In genomic region chr10:71701733-71702132, GRCh38 we compare ENCODE assay signal across 32 cellular contexts. TPM values are rescaled to one million over a fixed set of nuclear protein-coding genes. Genes with fewer than 3 reads are reported as not detected.
"Had no signal": no experiment of that assay in that cellular context is flagged by ENCODE, and none has a peak within 500 bp of the region (broad histone marks: within the 10 kb centered on the region; RNA-seq: fewer than 3 reads in every experiment).

No MANE protein-coding gene starts in this region.

- H3K9me3 ChIP-seq: adrenal gland, body of pancreas, gastrocnemius medialis, heart left ventricle had no signal

- ATAC-seq: activated CD8-positive, alpha-beta memory T cell treated with anti-CD3 and anti-CD28 coated beads, Interleukin-2, amount 10 ng/mL, durations not matched to agents 7 days and 5 days; activated CD8-positive, alpha-beta T cell treated with anti-CD3 and anti-CD28 coated beads, Interleukin-2, amount 10 ng/mL, durations not matched to agents 7 days and 5 days; activated naive CD8-positive, alpha-beta T cell treated with anti-CD3 and anti-CD28 coated beads, Interleukin-2, amount 50 U/mL, for 24 hours; body of pancreas; esophagus mucosa; heart left ventricle; T-helper 17 cell had no signal

- FAIRE-seq: colon had no signal

- H3K4me1 ChIP-seq: adrenal gland, body of pancreas had no signal

- H3K36me3 ChIP-seq: adrenal gland, gastrocnemius medialis, heart left ventricle had no signal

- H3K27ac ChIP-seq: adrenal gland, body of pancreas, dorsolateral prefrontal cortex, gastrocnemius medialis, heart left ventricle had no signal

- H3K27me3 ChIP-seq: adrenal gland, body of pancreas, dorsolateral prefrontal cortex, gastrocnemius medialis, heart left ventricle had no signal

- DNase-seq: activated CD4-positive, alpha-beta memory T cell treated with anti-CD3 and anti-CD28 coated beads for 36 hours; activated CD4-positive, alpha-beta T cell treated with anti-CD3 and anti-CD28 coated beads for 48 hours; activated CD4-positive, CD25-positive, alpha-beta regulatory T cell; activated CD8-positive, alpha-beta memory T cell treated with anti-CD3 and anti-CD28 coated beads, Interleukin-2, amount 10 ng/mL, durations not matched to agents 7 days and 5 days; activated CD8-positive, alpha-beta memory T cell treated with anti-CD3 and anti-CD28 coated beads, Interleukin-2, amount 50 U/mL, for 4 hours; activated CD8-positive, alpha-beta T cell treated with anti-CD3 and anti-CD28 coated beads, Interleukin-2, amount 10 ng/mL, durations not matched to agents 7 days and 5 days; activated effector memory CD4-positive, alpha-beta T cell treated with anti-CD3 and anti-CD28 coated beads, Interleukin-2, amount 50 U/mL, for 16 hours; activated naive CD4-positive, alpha-beta T cell treated with anti-CD3 and anti-CD28 coated beads for 36 hours; activated naive CD8-positive, alpha-beta T cell treated with anti-CD3 and anti-CD28 coated beads for 36 hours; activated naive CD8-positive, alpha-beta T cell treated with anti-CD3 and anti-CD28 coated beads, Interleukin-2, amount 50 U/mL, for 24 hours; activated T-cell treated with anti-CD3 and anti-CD28 coated beads, Interleukin-2, amount 50 U/mL, for 1 hour; activated T-cell treated with anti-CD3 and anti-CD28 coated beads, Interleukin-2, amount 50 U/mL, for 48 hours; adrenal gland; amygdala; aorta; body of pancreas; caudate nucleus; cortex of kidney; dorsolateral prefrontal cortex; effector memory CD4-positive, alpha-beta T cell; endodermal cell; foreskin fibroblast; gastrocnemius medialis; glutamatergic neuron; T-helper 1 cell; T-helper 17 cell; T1000 had no signal

- H3K4me3 ChIP-seq: adrenal gland, body of pancreas, dorsolateral prefrontal cortex, gastrocnemius medialis, heart left ventricle had no signal

RNA-seq across cellular contexts. Expression of gene C10orf105, which starts 17.8 kb away (rescaled TPM):
- total RNA-seq: body of pancreas, chondrocyte, epithelial cell of proximal tubule, esophagus mucosa, gastrocnemius medialis had no signal
- polyA plus RNA-seq: aorta had no signal
